In the genomic region with DNA sequence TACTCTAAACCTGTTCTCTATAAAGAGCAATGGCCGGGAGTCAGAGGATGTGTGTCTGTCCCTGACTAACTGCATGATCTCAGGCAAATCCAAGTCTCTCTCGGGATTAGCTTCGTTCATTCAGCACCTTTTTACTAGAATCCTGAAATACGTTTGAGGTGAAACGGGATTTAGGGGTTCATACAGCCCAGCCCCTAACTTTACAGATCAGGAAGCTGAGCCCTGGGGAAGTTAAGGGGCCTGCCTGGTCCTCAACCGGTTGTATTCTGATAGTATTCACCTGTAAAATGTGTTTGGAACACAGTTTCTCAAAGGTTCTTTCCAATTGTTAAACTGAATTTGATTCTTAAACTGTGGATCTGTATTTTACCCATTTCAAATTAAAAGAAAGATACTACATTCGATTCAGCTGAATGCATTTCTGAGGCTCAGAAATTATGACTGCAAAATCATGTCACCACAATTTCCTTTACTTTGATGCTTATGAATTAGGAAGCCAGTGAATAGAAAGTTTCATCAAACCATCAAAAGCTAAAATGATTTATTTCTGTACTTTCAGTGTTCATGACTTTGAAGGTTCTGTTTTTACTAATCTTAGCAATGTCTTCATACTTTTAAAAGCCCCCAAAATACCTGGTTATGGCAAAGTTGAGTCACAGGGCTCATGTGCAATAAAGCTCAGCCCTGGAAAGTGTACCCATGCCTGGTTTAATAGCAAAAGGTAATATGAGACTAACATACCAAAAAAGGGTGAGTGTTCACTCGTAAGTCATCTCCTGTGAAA, we compare ENCODE assay signal across 10 cellular contexts. TPM values are rescaled to one million over a fixed set of nuclear protein-coding genes. Genes with fewer than 3 reads are reported as not detected.
A peak's percentile ranks its signal among the peaks of the same experiment; 100 is the strongest.
DNase-seq lines count a peak whose midpoint lies in the region; ATAC-seq lines count a peak whose summit lies in the region.
"Had no signal": no experiment of that assay in that cellular context is flagged by ENCODE, and none has a peak within 500 bp of the region (broad histone marks: within the 10 kb centered on the region; RNA-seq: fewer than 3 reads in every experiment).

No MANE protein-coding gene starts in this region.

- H3K4me1 Mint-ChIP-seq in stimulated activated memory B cell treated with anti-CD40 and anti-IgM and Interleukin-4, amounts not matched to agents 10 μg/mL and 1 μg/mL and 100 μg/mL, for 72 hours: peaks cover 55% of the 10 kb centered on the region

- ATAC-seq in GM19463 (IDR thresholded peaks at IDR 0.05; ENCODE audit: unreplicated experiment) (peak; percentile 44), HG03108 (IDR thresholded peaks at IDR 0.05; ENCODE audit: unreplicated experiment) (peak; percentile 39), GM21576 (IDR thresholded peaks at IDR 0.05; ENCODE audit: unreplicated experiment) (no peak), left colon (no peak)
- ATAC-seq in stimulated activated memory B cell treated with anti-CD40 and anti-IgM and Interleukin-4, amounts not matched to agents 10 μg/mL and 1 μg/mL and 100 μg/mL, for 72 hours: peak; percentile 73
- ATAC-seq: Right ventricle myocardium inferior had no signal

- DNase-seq in activated CD8-positive, alpha-beta memory T cell treated with anti-CD3 and anti-CD28 coated beads, Interleukin-2, amount 50 U/mL, for 4 hours: peak; percentile 55
- no peak for DNase-seq in left colon
- DNase-seq in midbrain (lab: John Stamatoyannopoulos, UW): no peak
- DNase-seq: H7, naive B cell had no signal

- H3K36me3 Mint-ChIP-seq in stimulated activated memory B cell treated with anti-CD40 and anti-IgM and Interleukin-4, amounts not matched to agents 10 μg/mL and 1 μg/mL and 100 μg/mL, for 72 hours: no peaks in the 10 kb centered on the region
- H3K36me3 Mint-ChIP-seq: naive B cell had no signal

- peak overlapping the region; percentile 29 for H3K4me3 Mint-ChIP-seq in stimulated activated memory B cell treated with anti-CD40 and anti-IgM and Interleukin-4, amounts not matched to agents 10 μg/mL and 1 μg/mL and 100 μg/mL, for 72 hours
- H3K4me3 Mint-ChIP-seq: naive B cell had no signal

- H3K27me3 Mint-ChIP-seq in stimulated activated memory B cell treated with anti-CD40 and anti-IgM and Interleukin-4, amounts not matched to agents 10 μg/mL and 1 μg/mL and 100 μg/mL, for 72 hours: peaks cover 11% of the 10 kb centered on the region

- intact Hi-C loops in left colon (cut with DNase I, micrococcal nuclease): no loop called here

- no peaks in the 10 kb centered on the region for H3K9me3 Mint-ChIP-seq in stimulated activated memory B cell treated with anti-CD40 and anti-IgM and Interleukin-4, amounts not matched to agents 10 μg/mL and 1 μg/mL and 100 μg/mL, for 72 hours
- H3K9me3 Mint-ChIP-seq: naive B cell had no signal

- peak overlapping the region; percentile 96 for H3K27ac Mint-ChIP-seq in stimulated activated memory B cell treated with anti-CD40 and anti-IgM and Interleukin-4, amounts not matched to agents 10 μg/mL and 1 μg/mL and 100 μg/mL, for 72 hours

RNA-seq across cellular contexts. Expression of a gene that starts 28.9 kb away (rescaled TPM):
- 10 to 100 TPM in 1 of 2 donors, 1 to 10 TPM in 1; 9.3 to 13.4 TPM for total RNA-seq in left colon

Comparison
In these comparisons a context has a peak if more than half of its experiments do, and no peak if none do; other contexts are left out.
1. ATAC-seq: peak in GM19463 (single experiment), HG03108 (single experiment) and stimulated activated memory B cell treated with anti-CD40 and anti-IgM and Interleukin-4, amounts not matched to agents 10 μg/mL and 1 μg/mL and 100 μg/mL, for 72 hours (single experiment); none in GM21576 (single experiment) and left colon (single experiment).